9 cellular contexts compared by ENCODE assay signal in the genomic region with DNA sequence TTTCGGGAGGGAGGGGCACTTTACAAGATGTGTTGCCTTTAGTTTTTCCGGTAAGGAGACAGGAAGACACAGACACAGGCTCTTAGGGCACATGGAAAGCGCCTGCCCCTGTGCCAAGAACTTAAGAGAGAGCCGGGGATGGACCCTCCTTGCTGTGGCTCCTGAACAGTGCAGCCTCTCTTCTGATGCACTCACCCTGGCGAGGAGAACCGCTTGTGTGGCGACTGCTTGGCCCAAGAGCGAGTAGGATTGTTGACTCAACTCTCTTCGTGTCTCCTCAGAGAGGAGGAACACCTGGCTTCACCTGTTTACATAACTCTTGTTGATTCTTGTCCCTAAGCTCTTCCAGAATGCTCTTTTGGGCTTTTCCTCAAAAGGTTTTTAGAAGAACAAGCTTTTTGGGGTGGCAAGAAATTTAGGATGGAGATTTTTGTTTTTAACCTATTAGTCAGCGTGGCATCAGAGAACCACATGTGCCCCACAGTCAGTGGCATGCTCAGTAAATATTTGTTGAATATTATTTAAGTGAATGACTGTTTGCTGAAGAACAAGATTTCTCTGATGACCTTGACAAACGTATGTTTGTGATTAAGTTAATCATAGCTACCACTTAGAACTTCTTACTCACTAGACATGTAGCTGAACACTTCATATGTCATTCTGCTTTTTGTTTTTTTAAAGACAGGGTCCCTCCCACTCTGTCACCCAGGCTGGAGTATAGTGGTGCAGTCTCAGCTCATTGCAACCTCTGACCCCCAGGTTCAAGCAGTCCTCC.
DNase-seq lines count a peak whose midpoint lies in the region; ATAC-seq and TF ChIP-seq lines count a peak whose summit lies in the region.
"Had no signal": no experiment of that assay in that cellular context is flagged by ENCODE, and none has a peak within 500 bp of the region (broad histone marks: within the 10 kb centered on the region; RNA-seq: fewer than 3 reads in every experiment).

No MANE protein-coding gene starts in this region.

- TF ChIP-seq POLR2A in thyroid gland (IDR thresholded peaks at IDR 0.05): peak in 1 of 2 donors; percentile 39

- no peaks in the 10 kb centered on the region for H3K27me3 ChIP-seq in right cardiac atrium (ENCODE audit: control insufficient read depth, insufficient read depth)
- no peaks in the 10 kb centered on the region for H3K27me3 ChIP-seq in thyroid gland
- H3K27me3 ChIP-seq: testis had no signal

- H3K4me1 ChIP-seq in right cardiac atrium (ENCODE audit: control insufficient read depth, insufficient read depth, low read length) (peaks cover 22% of the 10 kb centered on the region), thyroid gland (peaks cover 72 to 91% of the 10 kb centered on the region in 2 donors)

- intact Hi-C loops in right cardiac atrium (cut with DNase I): no loop called here
- intact Hi-C loops in thyroid gland (cut with DNase I): no loop called here

- H3K9me3 ChIP-seq in right cardiac atrium (ENCODE audit: control insufficient read depth, low read length) (no peaks in the 10 kb centered on the region), thyroid gland (no peaks in the 10 kb centered on the region)
- H3K9me3 ChIP-seq: testis had no signal

- H3K27ac ChIP-seq in right cardiac atrium (ENCODE audit: low read length) (no peak overlapping the region), thyroid gland (peak overlapping the region; percentile 49 to 84 (median 60))

- TF ChIP-seq CTCF in thyroid gland (IDR thresholded peaks at IDR 0.05): no peak

- ATAC-seq in right cardiac atrium: peak; percentile 30 to 35
- ATAC-seq in HG03025 (IDR thresholded peaks at IDR 0.05; ENCODE audit: low FRiP score, unreplicated experiment): no peak

- no peaks in the 10 kb centered on the region for H3K36me3 ChIP-seq in thyroid gland

- no peak overlapping the region for H3K4me3 ChIP-seq in right cardiac atrium (ENCODE audit: low read length)
- no peak overlapping the region for H3K4me3 ChIP-seq in thyroid gland (replicated peaks in 1 of 3)
- H3K4me3 ChIP-seq: testis had no signal

- DNase-seq in NCI-H1105 treated with DMSO at 0.1 percent for 48 hours (lab: John Stamatoyannopoulos, UW): peak; percentile 84
- peak; percentile 71 to 85 for DNase-seq in SHP77 (lab: John Stamatoyannopoulos, UW)
- no peak for DNase-seq in right cardiac atrium
- peak; percentile 49 to 57 for DNase-seq in thyroid gland
- DNase-seq in NCI-H524 treated with DMSO at 0.1 percent for 48 hours (lab: John Stamatoyannopoulos, UW): no peak
- no peak for DNase-seq in AML-193 (lab: John Stamatoyannopoulos, UW)
- DNase-seq: NCI-H446 treated with DMSO at 0.1 percent for 48 hours, testis had no signal

- 80% methylated on average over 11 of the region's 11 CpGs for WGBS in right cardiac atrium
- WGBS in thyroid gland, 2 donors: 38 to 45% methylated on average over 11 of the region's 11 CpGs

Comparison
In these comparisons a context has a peak if more than half of its experiments do, and no peak if none do; other contexts are left out.
1. DNase-seq: peak in NCI-H1105 treated with DMSO at 0.1 percent for 48 hours (single experiment), SHP77 (2 of 2) and thyroid gland (2 of 2); none in right cardiac atrium (0 of 3), NCI-H524 treated with DMSO at 0.1 percent for 48 hours (single experiment) and AML-193 (0 of 2).